ENCODE assay signal across 8 cellular contexts in the genomic region with DNA sequence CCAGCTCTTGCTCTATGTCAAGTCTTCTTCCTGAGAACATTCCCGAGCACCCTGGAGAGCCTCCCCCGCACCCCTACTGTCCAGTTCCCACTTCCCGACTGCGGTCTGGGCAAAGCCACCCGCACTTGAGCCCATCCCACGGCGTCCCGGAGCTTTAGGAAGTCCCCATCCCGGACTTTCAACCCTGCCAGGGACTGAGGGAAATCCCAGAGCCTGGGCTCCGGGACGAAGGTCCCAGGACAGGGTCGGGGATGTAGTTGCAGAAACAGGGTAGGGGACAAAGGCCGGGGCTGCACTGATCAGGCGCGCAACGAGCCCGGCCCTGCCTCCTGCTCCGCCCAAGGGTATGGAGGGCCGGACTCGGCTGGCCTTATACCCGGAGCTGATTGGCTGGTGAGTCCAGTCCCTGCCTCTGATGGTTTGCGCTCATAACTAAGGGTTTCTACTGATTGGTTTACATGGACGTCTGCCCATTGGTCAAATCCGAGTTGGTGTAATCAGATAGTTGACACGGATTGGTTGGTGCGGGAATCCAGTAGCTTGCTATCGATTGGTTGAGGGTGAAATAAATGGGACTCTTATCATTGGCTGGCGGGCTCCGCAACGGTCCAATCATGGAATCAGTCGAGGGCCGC. TPM values are rescaled to one million over a fixed set of nuclear protein-coding genes. Genes with fewer than 3 reads are reported as not detected.
DNase-seq lines count a peak whose midpoint lies in the region; ATAC-seq, FAIRE-seq and TF ChIP-seq lines count a peak whose summit lies in the region.

No MANE protein-coding gene starts in this region.

- no peaks in the 10 kb centered on the region for H3K27me3 ChIP-seq in adipocyte (replicated peaks; ENCODE audit: control insufficient read depth, insufficient read depth, low read length)
- no peaks in the 10 kb centered on the region for H3K27me3 ChIP-seq in cardiac muscle cell
- H3K27me3 ChIP-seq in pancreas: no peaks in the 10 kb centered on the region
- H3K27me3 ChIP-seq in tibial artery: peaks cover 0 to 4% of the 10 kb centered on the region in 2 donors

- H3K4me3 ChIP-seq in GM12865 (ENCODE audit: low read depth, low read length): peak overlapping the region; percentile 78
- H3K4me3 ChIP-seq in adipocyte (ENCODE audit: low read length): peak overlapping the region; percentile 97
- peak overlapping the region; percentile 62 for H3K4me3 ChIP-seq in cardiac muscle cell
- H3K4me3 ChIP-seq in pancreas: peak overlapping the region; percentile 53 to 70 (median 65)
- H3K4me3 ChIP-seq in tibial artery: peak overlapping the region; percentile 70 to 74

- WGBS in pancreas, 2 donors: 1 to 2% methylated on average over 32 of the region's 32 CpGs

- ATAC-seq in HG02759 (IDR thresholded peaks at IDR 0.05; ENCODE audit: unreplicated experiment): peak; percentile 86
- ATAC-seq in pancreas: peak; percentile 81 to 90 (median 83)

- H3K4me1 ChIP-seq in adipocyte (ENCODE audit: control insufficient read depth, insufficient read depth, low read length): peaks cover 16% of the 10 kb centered on the region
- peaks cover 17% of the 10 kb centered on the region for H3K4me1 ChIP-seq in cardiac muscle cell (ENCODE audit: low read depth)
- peaks cover 6 to 22% (median 13%) of the 10 kb centered on the region in 3 donors for H3K4me1 ChIP-seq in pancreas
- H3K4me1 ChIP-seq in tibial artery: peaks cover 0 to 23% (median 14%) of the 10 kb centered on the region in 4 donors

- TF ChIP-seq CTCF in GM12865 (IDR thresholded peaks at IDR 0.05; ENCODE audit: insufficient read depth, low read depth, low read length, missing control alignments) (no peak), cardiac muscle cell (IDR thresholded peaks at IDR 0.05; ENCODE audit: low read depth, low read length) (no peak), pancreas (IDR thresholded peaks at IDR 0.05) (no peak), tibial artery (IDR thresholded peaks at IDR 0.05) (peak in 1 of 2 experiments; percentile 62)

- H3K36me3 ChIP-seq in adipocyte (ENCODE audit: control insufficient read depth, insufficient read depth, low read length, severe bottlenecking): no peaks in the 10 kb centered on the region
- peaks cover 4% of the 10 kb centered on the region for H3K36me3 ChIP-seq in cardiac muscle cell
- no peaks in the 10 kb centered on the region for H3K36me3 ChIP-seq in pancreas
- peaks cover 0 to 12% (median 0%) of the 10 kb centered on the region in 3 donors for H3K36me3 ChIP-seq in tibial artery

- intact Hi-C loops in pancreas (cut with DNase I): no loop called here
- intact Hi-C loops in tibial artery (cut with DNase I; ENCODE audit: low total_unique reads): loop anchor here (5.0 kb wide), 1 partner anchor 60 kb away; a partner anchor contains a TSS

- DNase-seq in GM12865 (ENCODE audit: low read depth) (peak; percentile 100), NCI-H128 (lab: John Stamatoyannopoulos, UW; ENCODE audit: unreplicated experiment) (peak; percentile 96), SW 1271 (lab: John Stamatoyannopoulos, UW) (peak; percentile 96 to 99), adipocyte (ENCODE audit: low read depth) (peak; percentile 100), cardiac muscle cell (ENCODE audit: low read depth in 1 of 2, low spot score in 1 of 2) (peak; percentile 99 to 100), pancreas (peak; percentile 90 to 98 (median 96)), tibial artery (peak; percentile 98 to 99)

- peak; percentile 98 for FAIRE-seq in pancreas (lab: Jason Lieb, UNC)

- H3K27ac ChIP-seq in cardiac muscle cell (peak overlapping the region; percentile 86), pancreas (peak overlapping the region; percentile 87 to 95 (median 89)), tibial artery (peak overlapping the region; percentile 90 to 91)

- H3K9ac ChIP-seq in adipocyte (ENCODE audit: low read length): peak overlapping the region; percentile 87

- no peaks in the 10 kb centered on the region for H3K9me3 ChIP-seq in adipocyte (ENCODE audit: control insufficient read depth, low read length)
- no peaks in the 10 kb centered on the region for H3K9me3 ChIP-seq in cardiac muscle cell (ENCODE audit: low read depth)
- H3K9me3 ChIP-seq in pancreas: no peaks in the 10 kb centered on the region
- H3K9me3 ChIP-seq in tibial artery: no peaks in the 10 kb centered on the region

RNA-seq across cellular contexts. Expression of a gene that starts 0.8 kb away (rescaled TPM):
- total RNA-seq in cardiac muscle cell: 14.4 and 19.8 TPM in 2 replicates
- polyA plus RNA-seq in cardiac muscle cell: 19.2 and 24.3 TPM in 2 replicates
- 10 to 100 TPM; 11.8 to 20.0 (median 14.9) TPM for total RNA-seq in pancreas
- 10 to 100 TPM; 16.7 to 18.9 TPM for polyA plus RNA-seq in pancreas

RNA-seq across cellular contexts. Expression of a gene that starts 3.9 kb away (rescaled TPM):
- total RNA-seq in cardiac muscle cell: 12.3 and 18.0 TPM in 2 replicates
- polyA plus RNA-seq in cardiac muscle cell: 18.7 and 20.3 TPM in 2 replicates
- 10 to 100 TPM; 17.4 to 45.4 (median 23.3) TPM for total RNA-seq in pancreas
- 10 to 100 TPM; 46.6 to 65.5 TPM for polyA plus RNA-seq in pancreas

RNA-seq across cellular contexts. Expression of a gene that starts 38.1 kb away (rescaled TPM):
- total RNA-seq in cardiac muscle cell: 16.3 and 24.7 TPM in 2 replicates
- 18.5 and 23.2 TPM in 2 replicates for polyA plus RNA-seq in cardiac muscle cell
- under 1 TPM in 1 of 6 donors, not detected in 5; 0.50 TPM for total RNA-seq in pancreas
- under 1 TPM in 1 of 2 donors, not detected in 1; 0.21 TPM for polyA plus RNA-seq in pancreas

RNA-seq across cellular contexts. Expression of a gene that starts 40.3 kb away (rescaled TPM):
- total RNA-seq in cardiac muscle cell (0.92 and 2.5 TPM in 2 replicates), pancreas (under 1 TPM in 2 of 6 donors, not detected in 4; 0.16 to 0.28 TPM)
- polyA plus RNA-seq in cardiac muscle cell (0.84 and 2.9 TPM in 2 replicates), pancreas (not detected)

RNA-seq across cellular contexts. Expression of a gene that starts 57.8 kb away (rescaled TPM):
- total RNA-seq in cardiac muscle cell (87.2 and 97.9 TPM in 2 replicates), pancreas (10 to 100 TPM; 25.9 to 31.1 (median 27.5) TPM)
- polyA plus RNA-seq in cardiac muscle cell (92.6 and 92.8 TPM in 2 replicates), pancreas (10 to 100 TPM; 27.1 to 34.2 TPM)

Comparison
In these comparisons a context has a peak if more than half of its experiments do, and no peak if none do; other contexts are left out.
1. Peak in every context shown above with its lines: DNase-seq, ATAC-seq, H3K4me3 ChIP-seq and H3K27ac ChIP-seq.
2. RNA of a gene that starts 38.1 kb away (total RNA-seq): 16.3 to 24.7 TPM in cardiac muscle cell; 0.50 TPM in pancreas; every median in the first group is over 10 times any median in the second.